19 cellular contexts compared by ENCODE assay signal in genomic region chr18:36389027-36389426, GRCh38.
"Had no signal": no experiment of that assay in that cellular context is flagged by ENCODE, and none has a peak within 500 bp of the region (broad histone marks: within the 10 kb centered on the region; RNA-seq: fewer than 3 reads in every experiment).

No MANE protein-coding gene starts in this region.

- ATAC-seq: foreskin keratinocyte, left lung, pancreas had no signal

- H3K4me3 ChIP-seq: colonic mucosa, left lung, lung, pancreas had no signal

- H3K27me3 ChIP-seq: colonic mucosa, foreskin keratinocyte, left lung, pancreas had no signal

- H3K36me3 ChIP-seq: colonic mucosa, left lung, pancreas had no signal

- DNase-seq: colonic mucosa; effector CD4-positive, alpha-beta T cell; endodermal cell; erythroblast; foreskin keratinocyte; head of caudate nucleus; hypothalamus; kidney glomerular epithelial cell; left lung; mesenchymal stem cell; midbrain; naive B cell; occipital lobe; pancreas; small intestine; stimulated activated CD4-positive, alpha-beta T cell treated with anti-CD3 and anti-CD28 coated beads, Interleukin-12 subunit alpha, Interleukin-12 subunit beta, amount 100 ng/mL, for 4 hours; stimulated activated naive CD4-positive, alpha-beta T cell treated with Interleukin-2 at 50 U/mL for 16 hours; trophoblast cell had no signal

- H3K27ac ChIP-seq: colonic mucosa, foreskin keratinocyte, left lung, pancreas had no signal

- H3K4me1 ChIP-seq: colonic mucosa, left lung, pancreas had no signal

- H3K9me3 ChIP-seq: colonic mucosa, left lung, pancreas had no signal
